21 cellular contexts compared by ENCODE assay signal in genomic region chr2:10439971-10440370, GRCh38.
"Had no signal": no experiment of that assay in that cellular context is flagged by ENCODE, and none has a peak within 500 bp of the region (broad histone marks: within the 10 kb centered on the region; RNA-seq: fewer than 3 reads in every experiment).

No MANE protein-coding gene starts in this region.

- H3K9me3 Mint-ChIP-seq: brain; dendritic cell treated with granulocyte-macrophage colony-stimulating factor and Interleukin-4, amounts not matched to agents 40 ng/mL and 50 ng/mL, for 4 days; mesothelial cell of epicardium; naive thymus-derived CD8-positive, alpha-beta T cell; neural progenitor cell; T-cell had no signal

- H3K4me3 Mint-ChIP-seq: brain; dendritic cell treated with granulocyte-macrophage colony-stimulating factor and Interleukin-4, amounts not matched to agents 40 ng/mL and 50 ng/mL, for 4 days; mesothelial cell of epicardium; neural progenitor cell; T-cell had no signal

- ATAC-seq: left lung; stimulated activated naive CD8-positive, alpha-beta T cell treated with anti-CD3 and anti-CD28 coated beads, Interleukin-15, Interleukin-2, amounts not matched to agents 100 U/mL and 50 U/mL, for 24 hours; T-cell had no signal

- H3K27ac ChIP-seq: left lung, prostate gland, spleen, thyroid gland, WERI-Rb-1 had no signal

- H3K27me3 ChIP-seq: esophagus muscularis mucosa, left lung, neural progenitor cell, spleen, thyroid gland had no signal

- H3K9ac ChIP-seq: neural progenitor cell had no signal

- H3K4me3 ChIP-seq: esophagus muscularis mucosa, left lung, neural progenitor cell, prostate gland, spleen, thyroid gland had no signal

- H3K9me3 ChIP-seq: esophagus muscularis mucosa, left lung, prostate gland, spleen, thyroid gland had no signal

- DNase-seq: activated CD4-positive, CD25-positive, alpha-beta regulatory T cell treated with anti-CD3 and anti-CD28 coated beads, Interleukin-2, amount 50 U/mL, for 72 hours; activated effector memory CD4-positive, alpha-beta T cell treated with anti-CD3 and anti-CD28 coated beads, Interleukin-2, amount 50 U/mL, for 16 hours; activated naive CD4-positive, alpha-beta T cell treated with anti-CD3 and anti-CD28 coated beads, Interleukin-2, amount 50 U/mL, for 16 hours; aorta; effector CD4-positive, alpha-beta T cell; hippocampal formation; kidney glomerular epithelial cell; naive thymus-derived CD8-positive, alpha-beta T cell; spleen; stimulated activated CD4-positive, alpha-beta T cell treated with anti-CD3 and anti-CD28 coated beads, Interleukin-4, amount 100 ng/mL, for 24 hours; stimulated activated naive CD8-positive, alpha-beta T cell treated with anti-CD3 and anti-CD28 coated beads, Interleukin-15, Interleukin-2, amounts not matched to agents 100 U/mL and 50 U/mL, for 24 hours; T-cell; thyroid gland; WERI-Rb-1 had no signal

- H3K27ac Mint-ChIP-seq: dendritic cell treated with granulocyte-macrophage colony-stimulating factor and Interleukin-4, amounts not matched to agents 40 ng/mL and 50 ng/mL, for 4 days; mesothelial cell of epicardium; neural progenitor cell; T-cell had no signal

- H3K4me1 ChIP-seq: neural progenitor cell, prostate gland had no signal

- H3K27me3 Mint-ChIP-seq: brain; dendritic cell treated with granulocyte-macrophage colony-stimulating factor and Interleukin-4, amounts not matched to agents 40 ng/mL and 50 ng/mL, for 4 days; naive thymus-derived CD8-positive, alpha-beta T cell; T-cell had no signal
